Comparison of ENCODE assay signal across 20 cellular contexts in genomic region chr12:116267948-116268347, GRCh38. TPM values are rescaled to one million over a fixed set of nuclear protein-coding genes. Genes with fewer than 3 reads are reported as not detected.
DNase-seq lines count a peak whose midpoint lies in the region; FAIRE-seq and TF ChIP-seq lines count a peak whose summit lies in the region.
"Had no signal": no experiment of that assay in that cellular context is flagged by ENCODE, and none has a peak within 500 bp of the region (broad histone marks: within the 10 kb centered on the region; RNA-seq: fewer than 3 reads in every experiment).

No MANE protein-coding gene starts in this region.

- TF ChIP-seq CTCF in Loucy (conservative IDR thresholded peaks at IDR 0.05; ENCODE audit: low read length) (no peak), MM.1S (IDR thresholded peaks at IDR 0.05; ENCODE audit: low read length) (no peak), A673 (conservative IDR thresholded peaks at IDR 0.05; ENCODE audit: low read depth, low read length) (no peak)

- BruUV-seq in A673 (replicated peaks; lab: Mats Ljungman, UMichigan): no TSS peak

- H3K4me3 ChIP-seq in Loucy (ENCODE audit: low read length, poor library complexity, severe bottlenecking): no peak overlapping the region
- H3K4me3 ChIP-seq in MM.1S (ENCODE audit: low read length): no peak overlapping the region
- no peak overlapping the region for H3K4me3 ChIP-seq in A673 (ENCODE audit: low read depth, low read length, poor library complexity, severe bottlenecking)
- H3K4me3 ChIP-seq: PC-9, SJCRH30 had no signal

- H3K27me3 ChIP-seq in Loucy (ENCODE audit: insufficient read depth, low read length, poor library complexity, severe bottlenecking): no peaks in the 10 kb centered on the region
- H3K27me3 ChIP-seq in MM.1S (replicated peaks; ENCODE audit: insufficient read depth, low read length): no peaks in the 10 kb centered on the region
- H3K27me3 ChIP-seq in A673 (replicated peaks; ENCODE audit: insufficient read depth, low read depth, low read length, poor library complexity): no peaks in the 10 kb centered on the region
- H3K27me3 ChIP-seq: BE2C, SJCRH30 had no signal

- CTCF ChIA-PET in A673 (lab: Charles Lee): no interaction called here

- H3K36me3 ChIP-seq in Loucy (ENCODE audit: insufficient read depth, low read length): no peaks in the 10 kb centered on the region
- H3K36me3 ChIP-seq in MM.1S (replicated peaks; ENCODE audit: insufficient read depth, low read length): no peaks in the 10 kb centered on the region
- no peaks in the 10 kb centered on the region for H3K36me3 ChIP-seq in A673 (ENCODE audit: insufficient read depth, low read length, poor library complexity, severe bottlenecking)
- H3K36me3 ChIP-seq: BE2C, SJCRH30 had no signal

- POLR2A ChIA-PET in A673 (lab: Charles Lee; ENCODE audit: low non-redundant PET): no interaction called here

- no peak overlapping the region for H3K27ac ChIP-seq in MM.1S (ENCODE audit: low read length)
- H3K27ac ChIP-seq in A673 (ENCODE audit: low read depth, low read length, poor library complexity, severe bottlenecking): no peak overlapping the region
- H3K27ac ChIP-seq: PC-9, SJCRH30 had no signal

- H3K79me2 ChIP-seq in Loucy (ENCODE audit: insufficient read depth, low read length): peaks cover 100% of the 10 kb centered on the region
- peaks cover 100% of the 10 kb centered on the region for H3K79me2 ChIP-seq in MM.1S (ENCODE audit: low read length)

- H3F3A ChIP-seq in Loucy (ENCODE audit: low read depth) (no peaks in the 10 kb centered on the region), MM.1S (ENCODE audit: insufficient read depth, low read length) (no peaks in the 10 kb centered on the region)

- peak; percentile 28 for DNase-seq in glomerular visceral epithelial cell (ENCODE audit: extremely low spot score)
- DNase-seq in renal cortical epithelial cell (ENCODE audit: low read depth): peak; percentile 69
- DNase-seq in MM.1S: no peak
- no peak for DNase-seq in A673 (ENCODE audit: low spot score)
- no peak for DNase-seq in cardiac septum (ENCODE audit: low spot score)
- DNase-seq in NK-92 treated with Interleukin-12 subunit alpha and Interleukin-12 subunit beta, amount 100 ng/mL, for 24 hours (lab: John Stamatoyannopoulos, UW): no peak
- DNase-seq: BE2C; CD4-positive, alpha-beta memory T cell; DMS53; H7; MV-4-11; NCI-H187 treated with DMSO at 0.1 percent for 48 hours; NCI-H226; NCI-H524; NCI-H82; PC-9; SJCRH30 had no signal

- H3K9me3 ChIP-seq in Loucy (ENCODE audit: insufficient read depth, low read depth, low read length) (no peaks in the 10 kb centered on the region), MM.1S (replicated peaks; ENCODE audit: insufficient read depth, low read length) (no peaks in the 10 kb centered on the region), A673 (ENCODE audit: low read depth, low read length, poor library complexity, severe bottlenecking) (no peaks in the 10 kb centered on the region)
- H3K9me3 ChIP-seq: BE2C, SJCRH30 had no signal

- H3K4me1 ChIP-seq in Loucy (ENCODE audit: insufficient read depth, low read length, poor library complexity, severe bottlenecking) (peaks cover 54% of the 10 kb centered on the region), MM.1S (ENCODE audit: low read length) (no peaks in the 10 kb centered on the region), A673 (ENCODE audit: insufficient read depth, low read length, poor library complexity, severe bottlenecking) (peaks cover 54% of the 10 kb centered on the region)
- H3K4me1 ChIP-seq: SJCRH30 had no signal

- H2AFZ ChIP-seq in Loucy (ENCODE audit: low read length) (no peak overlapping the region), MM.1S (ENCODE audit: low read length) (no peak overlapping the region)
- H2AFZ ChIP-seq: PC-9 had no signal

- H3K9ac ChIP-seq in Loucy (ENCODE audit: low read depth, low read length, poor library complexity, severe bottlenecking): no peak overlapping the region
- no peak overlapping the region for H3K9ac ChIP-seq in MM.1S (ENCODE audit: low read length)

- intact Hi-C loops in A673 (cut with micrococcal nuclease; ENCODE audit: unreplicated experiment): no loop called here
- intact Hi-C loops in cardiac septum (cut with DNase I): no loop called here

- H3K9me2 ChIP-seq in Loucy (replicated peaks; ENCODE audit: low read depth, low read length): no peaks in the 10 kb centered on the region
- H3K9me2 ChIP-seq in MM.1S (replicated peaks; ENCODE audit: insufficient read depth, low read length): no peaks in the 10 kb centered on the region

- peak; percentile 13 for FAIRE-seq in G401.6 (lab: Jason Lieb, UNC)
- FAIRE-seq: GM12892 had no signal

- H3K4me2 ChIP-seq in Loucy (ENCODE audit: low read depth, low read length, poor library complexity, severe bottlenecking): peak overlapping the region; percentile 7
- H3K4me2 ChIP-seq in MM.1S (ENCODE audit: low read depth, low read length): no peak overlapping the region
- H3K4me2 ChIP-seq: PC-9 had no signal

- peaks cover 95% of the 10 kb centered on the region for H4K20me1 ChIP-seq in Loucy (ENCODE audit: insufficient read depth, low read length, poor library complexity, severe bottlenecking)
- H4K20me1 ChIP-seq in MM.1S (ENCODE audit: insufficient read depth, low read length): peaks cover 54% of the 10 kb centered on the region

RNA-seq across cellular contexts. Expression of gene MED13L, which starts 9.5 kb away (rescaled TPM):
- total RNA-seq in renal cortical epithelial cell: 97.1 and 155 TPM in 2 replicates
- 88.0 and 94.1 TPM in 2 replicates for total RNA-seq in A673 (2021)
- total RNA-seq in cardiac septum: 74.5 TPM

Comparison
In these comparisons a context has a peak if more than half of its experiments do, and no peak if none do; other contexts are left out.
1. DNase-seq: peak in glomerular visceral epithelial cell (single experiment) and renal cortical epithelial cell (single experiment); none in MM.1S (single experiment), A673 (single experiment), cardiac septum (single experiment) and NK-92 treated with Interleukin-12 subunit alpha and Interleukin-12 subunit beta, amount 100 ng/mL, for 24 hours (single experiment).